ENCODE assay signal across 8 cellular contexts in the genomic region with DNA sequence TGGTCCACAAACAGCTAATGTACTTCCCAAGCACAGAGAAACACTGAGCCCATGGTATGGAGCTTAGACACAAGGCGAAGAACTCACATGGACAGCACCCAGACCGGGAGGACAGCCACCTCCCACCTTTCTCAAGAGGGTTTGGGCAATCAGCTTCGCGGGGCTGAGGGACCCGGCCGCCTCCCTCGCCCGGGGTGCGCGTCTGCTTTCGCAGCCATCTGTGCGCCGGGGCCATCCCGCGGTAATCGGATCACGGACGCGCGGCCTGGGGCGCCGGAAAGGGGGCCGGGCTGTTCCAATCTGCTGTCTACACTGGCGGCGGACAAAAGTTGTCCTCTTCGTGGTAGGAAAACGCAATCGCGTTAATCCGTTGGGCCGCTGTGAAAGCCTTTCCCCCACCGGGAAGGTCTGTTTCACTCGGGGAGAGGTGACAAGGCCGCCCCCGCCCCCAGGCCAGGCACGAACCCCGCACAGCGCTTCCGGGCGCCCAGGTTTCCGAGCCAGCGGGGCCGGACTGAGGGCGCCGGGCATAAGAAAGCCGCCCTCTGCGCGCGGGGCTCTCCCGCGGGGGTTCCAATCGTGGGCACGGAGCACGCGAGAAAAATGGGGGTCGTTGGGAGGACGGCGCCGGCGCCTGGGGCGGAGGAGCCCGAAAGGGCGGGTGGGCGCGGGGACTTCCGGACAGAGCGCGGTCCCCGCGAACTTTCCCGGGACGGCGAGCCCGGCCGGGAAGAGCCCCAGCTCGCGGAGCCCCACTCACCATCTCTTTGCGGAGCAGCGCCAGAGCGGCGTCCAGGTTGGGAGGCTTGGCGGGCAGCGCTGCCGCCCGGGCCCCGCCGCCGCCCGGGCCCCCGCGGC. TPM values are rescaled to one million over a fixed set of nuclear protein-coding genes. Genes with fewer than 3 reads are reported as not detected.
DNase-seq lines count a peak whose midpoint lies in the region; ATAC-seq and TF ChIP-seq lines count a peak whose summit lies in the region.

No MANE protein-coding gene starts in this region.

- H3K4me3 ChIP-seq in dorsolateral prefrontal cortex = peak overlapping the region; percentile 45 to 86 (median 69)

- DNase-seq in DMS53 treated with DMSO at 0.1 percent for 48 hours (lab: John Stamatoyannopoulos, UW; ENCODE audit: unreplicated experiment) (peak; percentile 4), LoVo (ENCODE audit: low spot score) (peak; percentile 14), dorsolateral prefrontal cortex (no peak), medulla oblongata (ENCODE audit: extremely low spot score) (peak; percentile 33), globus pallidus (ENCODE audit: low spot score) (no peak)
- DNase-seq in activated CD4-positive, alpha-beta T cell treated with anti-CD3 and anti-CD28 coated beads for 36 hours = peak; percentile 63
- peak; percentile 21 to 70 for DNase-seq in stimulated activated effector memory CD8-positive, alpha-beta T cell treated with anti-CD3 and anti-CD28 coated beads, Interleukin-12 subunit alpha, Interleukin-12 subunit beta, amount 100 ng/mL, for 72 hours (ENCODE audit: low spot score in 2 of 2)

- peak overlapping the region in 33 of 59 donors; percentile 1 to 80 (median 46) for H3K27ac ChIP-seq in dorsolateral prefrontal cortex

- peaks cover 12% of the 10 kb centered on the region for H3K36me3 Mint-ChIP-seq in activated CD4-positive, alpha-beta T cell treated with anti-CD3 and anti-CD28 coated beads for 36 hours (ENCODE audit: low read depth)
- H3K36me3 Mint-ChIP-seq in stimulated activated effector memory CD8-positive, alpha-beta T cell treated with anti-CD3 and anti-CD28 coated beads, Interleukin-12 subunit alpha, Interleukin-12 subunit beta, amount 100 ng/mL, for 72 hours = peaks cover 6% of the 10 kb centered on the region

- no peaks in the 10 kb centered on the region for H3K9me3 Mint-ChIP-seq in activated CD4-positive, alpha-beta T cell treated with anti-CD3 and anti-CD28 coated beads for 36 hours (ENCODE audit: low read depth)
- no peaks in the 10 kb centered on the region for H3K9me3 Mint-ChIP-seq in stimulated activated effector memory CD8-positive, alpha-beta T cell treated with anti-CD3 and anti-CD28 coated beads, Interleukin-12 subunit alpha, Interleukin-12 subunit beta, amount 100 ng/mL, for 72 hours

- H3K4me1 Mint-ChIP-seq in activated CD4-positive, alpha-beta T cell treated with anti-CD3 and anti-CD28 coated beads for 36 hours = peaks cover 32% of the 10 kb centered on the region
- H3K4me1 Mint-ChIP-seq in stimulated activated effector memory CD8-positive, alpha-beta T cell treated with anti-CD3 and anti-CD28 coated beads, Interleukin-12 subunit alpha, Interleukin-12 subunit beta, amount 100 ng/mL, for 72 hours = peaks cover 30% of the 10 kb centered on the region

- POLR2A ChIA-PET in activated CD4-positive, alpha-beta T cell treated with anti-CD3 and anti-CD28 coated beads for 36 hours (lab: Charles Lee) = no interaction called here

- peaks cover 4% of the 10 kb centered on the region for H3K27me3 Mint-ChIP-seq in activated CD4-positive, alpha-beta T cell treated with anti-CD3 and anti-CD28 coated beads for 36 hours

- peak overlapping the region; percentile 75 for H3K4me3 Mint-ChIP-seq in activated CD4-positive, alpha-beta T cell treated with anti-CD3 and anti-CD28 coated beads for 36 hours
- H3K4me3 Mint-ChIP-seq in stimulated activated effector memory CD8-positive, alpha-beta T cell treated with anti-CD3 and anti-CD28 coated beads, Interleukin-12 subunit alpha, Interleukin-12 subunit beta, amount 100 ng/mL, for 72 hours = peak overlapping the region; percentile 66

- no peak for TF ChIP-seq CTCF in dorsolateral prefrontal cortex (IDR thresholded peaks at IDR 0.05 in 54 of 56, conservative IDR thresholded peaks at IDR 0.05 in 2 of 56; ENCODE audit: low read depth in 1 of 56, partially characterized antibody in 56 of 56)

- peaks cover 0 to 16% (median 2%) of the 10 kb centered on the region in 45 donors for H3K27me3 ChIP-seq in dorsolateral prefrontal cortex

- peak overlapping the region; percentile 37 for H3K27ac Mint-ChIP-seq in activated CD4-positive, alpha-beta T cell treated with anti-CD3 and anti-CD28 coated beads for 36 hours
- no peak overlapping the region for H3K27ac Mint-ChIP-seq in stimulated activated effector memory CD8-positive, alpha-beta T cell treated with anti-CD3 and anti-CD28 coated beads, Interleukin-12 subunit alpha, Interleukin-12 subunit beta, amount 100 ng/mL, for 72 hours

- intact Hi-C loops in activated CD4-positive, alpha-beta T cell treated with anti-CD3 and anti-CD28 coated beads for 36 hours (cut with DNase I, micrococcal nuclease) = loop anchor here (1.0 to 5.0 kb wide), 11 partner anchors 60 to 613 kb away; partner anchors contain the start of genes ARV1 (in 2 of the 2), C1orf198 (in 2 of the 2), COG2 (in 1 of the 2) and GNPAT (in 1 of the 2)
- intact Hi-C loops in dorsolateral prefrontal cortex (cut with DNase I) = loop anchor here in 1 of 2 donors (5.0 kb wide), 1 partner anchor 57 kb away; no protein-coding TSS in a partner anchor

- CTCF ChIA-PET in activated CD4-positive, alpha-beta T cell treated with anti-CD3 and anti-CD28 coated beads for 36 hours (lab: Charles Lee) = interaction anchor here (0.7 to 2.0 kb wide), 4 partner anchors 14 to 1972 kb away, joined by 3 to 5 read pairs (median 3); no protein-coding TSS in a partner anchor

- ATAC-seq in GM21619 (IDR thresholded peaks at IDR 0.05; ENCODE audit: unreplicated experiment) = peak; percentile 34
- peak; percentile 60 for ATAC-seq in activated CD4-positive, alpha-beta T cell treated with anti-CD3 and anti-CD28 coated beads for 36 hours
- ATAC-seq in stimulated activated effector memory CD8-positive, alpha-beta T cell treated with anti-CD3 and anti-CD28 coated beads, Interleukin-12 subunit alpha, Interleukin-12 subunit beta, amount 100 ng/mL, for 72 hours = peak; percentile 61

RNA-seq across cellular contexts. Expression of gene FAM89A, which starts 0.7 kb away (rescaled TPM):
- total RNA-seq in activated CD4-positive, alpha-beta T cell treated with anti-CD3 and anti-CD28 coated beads for 36 hours = 10 to 100 TPM; 14.5 to 14.9 TPM
- total RNA-seq in dorsolateral prefrontal cortex = 10 to 100 TPM in 55 of 120 experiments, 1 to 10 TPM in 65; 3.7 to 26.3 (median 9.5) TPM

Comparison
In these comparisons a context has a peak if more than half of its experiments do, and no peak if none do; other contexts are left out.
1. DNase-seq: peak in DMS53 treated with DMSO at 0.1 percent for 48 hours (single experiment), LoVo (single experiment), activated CD4-positive, alpha-beta T cell treated with anti-CD3 and anti-CD28 coated beads for 36 hours (single experiment), medulla oblongata (single experiment) and stimulated activated effector memory CD8-positive, alpha-beta T cell treated with anti-CD3 and anti-CD28 coated beads, Interleukin-12 subunit alpha, Interleukin-12 subunit beta, amount 100 ng/mL, for 72 hours (2 of 2); none in dorsolateral prefrontal cortex (0 of 10) and globus pallidus (single experiment).
2. Peak in every context shown above with its lines, with median percentiles within 50 percentile points of each other: ATAC-seq.